ENCODE assay signal across 11 cellular contexts in the genomic region with DNA sequence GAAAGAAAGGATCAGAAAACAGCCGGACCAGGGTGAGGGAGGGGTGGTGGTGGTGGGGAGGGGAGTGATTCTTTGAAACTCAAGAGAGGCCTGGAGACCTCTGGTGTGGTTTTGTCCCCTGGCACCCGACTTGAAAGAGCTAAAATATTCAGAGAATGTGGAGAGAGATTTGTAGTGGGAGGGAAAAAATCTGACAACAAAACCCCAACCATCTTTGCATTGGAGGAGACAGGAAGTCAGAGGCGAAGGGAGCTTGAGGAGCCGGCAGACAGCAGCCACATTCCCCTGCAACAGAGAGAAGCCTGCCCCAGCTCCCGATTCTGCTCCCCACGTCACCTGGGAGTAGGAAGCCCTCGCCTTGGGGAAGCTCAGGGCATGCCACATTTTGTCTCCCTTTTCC.
DNase-seq lines count a peak whose midpoint lies in the region; ATAC-seq and TF ChIP-seq lines count a peak whose summit lies in the region.
"Had no signal": no experiment of that assay in that cellular context is flagged by ENCODE, and none has a peak within 500 bp of the region (broad histone marks: within the 10 kb centered on the region; RNA-seq: fewer than 3 reads in every experiment).

No MANE protein-coding gene starts in this region.

- H3K4me3 ChIP-seq in left lung = no peak overlapping the region
- H3K4me3 ChIP-seq: lung had no signal

- peaks cover 17 to 76% of the 10 kb centered on the region in 2 donors for H3K4me1 ChIP-seq in left lung

- no peaks in the 10 kb centered on the region for H3K27me3 Mint-ChIP-seq in stimulated activated naive CD8-positive, alpha-beta T cell treated with anti-CD3 and anti-CD28 coated beads, Interleukin-15, Interleukin-2, amounts not matched to agents 100 ng/mL and 50 ng/mL, for 24 hours
- H3K27me3 Mint-ChIP-seq in activated naive CD8-positive, alpha-beta T cell treated with anti-CD3 and anti-CD28 coated beads for 36 hours = no peaks in the 10 kb centered on the region
- no peaks in the 10 kb centered on the region for H3K27me3 Mint-ChIP-seq in MCF 10A (ENCODE audit: insufficient read depth, unreplicated experiment)
- H3K27me3 Mint-ChIP-seq in progenitor cell of endocrine pancreas = peaks cover 8% of the 10 kb centered on the region

- peak overlapping the region; percentile 92 for H3K27ac Mint-ChIP-seq in stimulated activated naive CD8-positive, alpha-beta T cell treated with anti-CD3 and anti-CD28 coated beads, Interleukin-15, Interleukin-2, amounts not matched to agents 100 ng/mL and 50 ng/mL, for 24 hours
- no peak overlapping the region for H3K27ac Mint-ChIP-seq in activated naive CD8-positive, alpha-beta T cell treated with anti-CD3 and anti-CD28 coated beads for 36 hours
- H3K27ac Mint-ChIP-seq in MCF 10A (ENCODE audit: low read depth, unreplicated experiment) = no peak overlapping the region
- no peak overlapping the region for H3K27ac Mint-ChIP-seq in progenitor cell of endocrine pancreas

- BruUV-seq in MCF 10A (replicated peaks; lab: Mats Ljungman, UMichigan) = no TSS peak

- no peak for ATAC-seq in stimulated activated naive CD8-positive, alpha-beta T cell treated with anti-CD3 and anti-CD28 coated beads, Interleukin-15, Interleukin-2, amounts not matched to agents 100 U/mL and 50 U/mL, for 24 hours
- no peak for ATAC-seq in left lung
- no peak for ATAC-seq in GM19397 (IDR thresholded peaks at IDR 0.05; ENCODE audit: unreplicated experiment)

- H3K27ac ChIP-seq in left lung = peak overlapping the region; percentile 53 to 69

- H3K9me3 ChIP-seq in left lung = no peaks in the 10 kb centered on the region

- peaks cover 12% of the 10 kb centered on the region for H3K36me3 Mint-ChIP-seq in stimulated activated naive CD8-positive, alpha-beta T cell treated with anti-CD3 and anti-CD28 coated beads, Interleukin-15, Interleukin-2, amounts not matched to agents 100 ng/mL and 50 ng/mL, for 24 hours (ENCODE audit: low read depth)
- H3K36me3 Mint-ChIP-seq in activated naive CD8-positive, alpha-beta T cell treated with anti-CD3 and anti-CD28 coated beads for 36 hours = peaks cover 13% of the 10 kb centered on the region
- H3K36me3 Mint-ChIP-seq in MCF 10A (ENCODE audit: insufficient read depth, unreplicated experiment) = peaks cover 5% of the 10 kb centered on the region
- H3K36me3 Mint-ChIP-seq in progenitor cell of endocrine pancreas (ENCODE audit: insufficient read depth) = no peaks in the 10 kb centered on the region

- intact Hi-C loops in left lung (cut with DNase I) = no loop called here
- intact Hi-C loops in MCF 10A (cut with micrococcal nuclease) = no loop called here

- H3K9me3 Mint-ChIP-seq in stimulated activated naive CD8-positive, alpha-beta T cell treated with anti-CD3 and anti-CD28 coated beads, Interleukin-15, Interleukin-2, amounts not matched to agents 100 ng/mL and 50 ng/mL, for 24 hours = no peaks in the 10 kb centered on the region
- H3K9me3 Mint-ChIP-seq in activated naive CD8-positive, alpha-beta T cell treated with anti-CD3 and anti-CD28 coated beads for 36 hours = no peaks in the 10 kb centered on the region
- no peaks in the 10 kb centered on the region for H3K9me3 Mint-ChIP-seq in MCF 10A (ENCODE audit: unreplicated experiment)
- no peaks in the 10 kb centered on the region for H3K9me3 Mint-ChIP-seq in progenitor cell of endocrine pancreas (ENCODE audit: low read depth)

- CTCF ChIA-PET in MCF 10A (lab: Yijun Ruan, JAX) = interaction anchor here (0.6 to 6.2 kb wide), 8 partner anchors 11 to 44 kb away, joined by 3 to 54 read pairs (median 4); no protein-coding TSS in a partner anchor

- H3K4me1 Mint-ChIP-seq in stimulated activated naive CD8-positive, alpha-beta T cell treated with anti-CD3 and anti-CD28 coated beads, Interleukin-15, Interleukin-2, amounts not matched to agents 100 ng/mL and 50 ng/mL, for 24 hours (ENCODE audit: low read depth) = peaks cover 6% of the 10 kb centered on the region
- H3K4me1 Mint-ChIP-seq in activated naive CD8-positive, alpha-beta T cell treated with anti-CD3 and anti-CD28 coated beads for 36 hours = peaks cover 50% of the 10 kb centered on the region
- H3K4me1 Mint-ChIP-seq in MCF 10A (ENCODE audit: insufficient read depth, unreplicated experiment) = peaks cover 28% of the 10 kb centered on the region
- H3K4me1 Mint-ChIP-seq in progenitor cell of endocrine pancreas (ENCODE audit: low read depth) = peaks cover 17% of the 10 kb centered on the region

- no peak for DNase-seq in stimulated activated naive CD8-positive, alpha-beta T cell treated with anti-CD3 and anti-CD28 coated beads, Interleukin-15, Interleukin-2, amounts not matched to agents 100 U/mL and 50 U/mL, for 24 hours
- no peak for DNase-seq in activated naive CD8-positive, alpha-beta T cell treated with anti-CD3 and anti-CD28 coated beads for 36 hours
- DNase-seq in left lung (no peak), MCF 10A (ENCODE audit: unreplicated experiment) (no peak), progenitor cell of endocrine pancreas (ENCODE audit: low spot score, unreplicated experiment) (no peak), activated gamma-delta T cell (lab: John Stamatoyannopoulos, UW) (no peak)
- DNase-seq: DMS53, NCI-H510A treated with DMSO at 0.1 percent for 48 hours had no signal

- no peaks in the 10 kb centered on the region for H3K36me3 ChIP-seq in left lung

- H3K27me3 ChIP-seq in left lung = no peaks in the 10 kb centered on the region

- POLR2A ChIA-PET in MCF 10A (lab: Yijun Ruan, JAX) = interaction anchor here (0.6 to 2.3 kb wide), 5 partner anchors 9 to 695 kb away, joined by 3 to 8 read pairs (median 3); no protein-coding TSS in a partner anchor

- H3K4me3 Mint-ChIP-seq in stimulated activated naive CD8-positive, alpha-beta T cell treated with anti-CD3 and anti-CD28 coated beads, Interleukin-15, Interleukin-2, amounts not matched to agents 100 ng/mL and 50 ng/mL, for 24 hours = peak overlapping the region; percentile 77
- peak overlapping the region; percentile 82 for H3K4me3 Mint-ChIP-seq in activated naive CD8-positive, alpha-beta T cell treated with anti-CD3 and anti-CD28 coated beads for 36 hours
- H3K4me3 Mint-ChIP-seq in MCF 10A (ENCODE audit: unreplicated experiment) (no peak overlapping the region), progenitor cell of endocrine pancreas (ENCODE audit: low read depth) (no peak overlapping the region)

- TF ChIP-seq CTCF in left lung (IDR thresholded peaks at IDR 0.05) (no peak), MCF 10A (IDR thresholded peaks at IDR 0.05; ENCODE audit: unreplicated experiment) (no peak), progenitor cell of endocrine pancreas (IDR thresholded peaks at IDR 0.05; ENCODE audit: unreplicated experiment) (no peak)

Comparison
In these comparisons a context has a peak if more than half of its experiments do, and no peak if none do; other contexts are left out.
1. H3K4me3 Mint-ChIP-seq: peak in stimulated activated naive CD8-positive, alpha-beta T cell treated with anti-CD3 and anti-CD28 coated beads, Interleukin-15, Interleukin-2, amounts not matched to agents 100 ng/mL and 50 ng/mL, for 24 hours (single experiment) and activated naive CD8-positive, alpha-beta T cell treated with anti-CD3 and anti-CD28 coated beads for 36 hours (single experiment); none in MCF 10A (single experiment) and progenitor cell of endocrine pancreas (single experiment).